ENCODE assay signal across 13 cellular contexts in the genomic region with DNA sequence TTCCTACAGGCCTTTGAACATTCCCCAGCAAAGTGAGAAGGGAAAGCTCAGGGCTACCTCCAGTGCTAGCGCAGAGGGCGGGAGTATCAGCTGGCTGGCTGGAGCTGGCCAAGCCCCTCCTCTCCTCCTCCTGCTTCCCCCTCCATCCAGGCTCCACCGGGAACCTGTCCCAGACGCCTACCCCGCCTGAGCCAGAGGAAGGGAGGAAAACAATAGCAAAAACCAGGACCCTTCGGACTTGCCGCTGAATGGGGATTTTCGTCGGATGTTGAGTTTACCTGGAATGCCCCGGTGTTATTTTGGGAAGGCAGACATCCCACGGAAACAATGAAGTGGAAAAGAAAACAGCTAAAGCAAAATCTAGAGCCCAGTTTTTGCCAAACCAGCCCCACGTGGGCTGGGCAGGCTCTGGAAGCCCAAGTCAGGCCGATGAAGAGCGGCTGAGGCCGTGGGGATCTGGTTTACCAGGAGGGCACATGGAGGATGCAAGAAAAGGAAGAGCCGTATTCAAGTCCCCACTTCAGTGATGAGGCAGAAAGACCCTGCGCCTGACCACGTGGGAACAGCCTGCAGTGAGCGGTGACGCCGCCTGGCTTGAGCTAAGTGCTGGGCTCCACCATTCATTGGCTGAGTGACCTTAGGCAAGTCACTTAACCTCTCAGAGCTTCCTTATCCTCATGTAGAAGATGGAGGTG.
DNase-seq lines count a peak whose midpoint lies in the region; ATAC-seq, FAIRE-seq and TF ChIP-seq lines count a peak whose summit lies in the region.
"Had no signal": no experiment of that assay in that cellular context is flagged by ENCODE, and none has a peak within 500 bp of the region (broad histone marks: within the 10 kb centered on the region; RNA-seq: fewer than 3 reads in every experiment).

No MANE protein-coding gene starts in this region.

- CTCF ChIA-PET in H1 (lab: Charles Lee; ENCODE audit: partially characterized antibody) = interaction anchor here (0.9 to 1.5 kb wide), 5 partner anchors 12 to 365 kb away, joined by 3 to 4 read pairs (median 3); no protein-coding TSS in a partner anchor

- intact Hi-C loops in kidney (cut with DNase I) (no loop called here), prostate gland (cut with DNase I) (no loop called here)

- no peak for TF ChIP-seq EP300 in H1 (IDR thresholded peaks at IDR 0.05; ENCODE audit: borderline replicate concordance in 1 of 2, low read depth in 2 of 2, low read length in 2 of 2)

- peak overlapping the region in 1 of 2 experiments; percentile 17; a peak in 1 of 4 replicates for H3K4me2 ChIP-seq in H1 (ENCODE audit: insufficient read depth in 1 of 2, low read depth in 2 of 2, low read length in 2 of 2)

- H3K56ac ChIP-seq in H1 (replicated peaks; ENCODE audit: insufficient read length, low read depth, low read length) = peak overlapping the region; percentile 42

- no peak overlapping the region for H2BK120ac ChIP-seq in H1 (replicated peaks; ENCODE audit: low read depth, low read length)

- H3K79me1 ChIP-seq in H1 (ENCODE audit: low read depth, low read length) = no peaks in the 10 kb centered on the region

- peak overlapping the region; percentile 24; the same call in 1 of the 2 replicates for H3K9ac ChIP-seq in ES-I3 (ENCODE audit: low read depth, low read length)
- H3K9ac ChIP-seq in H1 (replicated peaks in 1 of 4; ENCODE audit: extremely low read depth in 1 of 4, low read depth in 3 of 4, low read length in 3 of 4) = no peak overlapping the region
- H3K9ac ChIP-seq in kidney (ENCODE audit: low read length in 2 of 2) = peak overlapping the region in 1 of 2 donors; percentile 44

- H3K23ac ChIP-seq in H1 (ENCODE audit: insufficient read length) = no peak overlapping the region

- no peak for TF ChIP-seq RAD21 in H1 (IDR thresholded peaks at IDR 0.05 in 1 of 2, conservative IDR thresholded peaks at IDR 0.05 in 1 of 2; ENCODE audit: low read depth in 2 of 2, low read length in 2 of 2)

- no peak overlapping the region for H2BK5ac ChIP-seq in H1 (ENCODE audit: low read depth, low read length)

- no peak overlapping the region for H4K8ac ChIP-seq in H1 (ENCODE audit: extremely low read depth, insufficient read depth, low read length)

- H4K5ac ChIP-seq in H1 (ENCODE audit: insufficient read length, low read depth, low read length) = no peak overlapping the region

- WGBS in H1 (ENCODE audit: extremely low coverage in 1 of 2, insufficient coverage in 1 of 2, insufficient read length in 1 of 2, insufficient replicate concordance in 2 of 2, low coverage in 1 of 2, low lambda C conversion rate in 2 of 2, missing lambda C conversion rate in 1 of 2), 2 experiments = 66% methylated on average over 16 of the region's 21 CpGs; no CpG with 5 or more reads in 1 of the 2 experiments
- 31% methylated on average over 21 of the region's 21 CpGs for WGBS in prostate gland

- peaks cover 6% of the 10 kb centered on the region; the same call in 1 of the 2 replicates for H3K4me1 ChIP-seq in ES-I3 (ENCODE audit: insufficient read depth, low read length)
- H3K4me1 ChIP-seq in H1 (replicated peaks in 1 of 4; ENCODE audit: control insufficient read depth in 3 of 4, insufficient read depth in 4 of 4, low read length in 3 of 4) = peaks cover 0 to 5% (median 2%) of the 10 kb centered on the region in 4 experiments; a peak in 3 of 7 replicates
- peaks cover under 1 to 8% of the 10 kb centered on the region in 2 donors for H3K4me1 ChIP-seq in kidney (ENCODE audit: control insufficient read depth in 1 of 2, insufficient read depth in 1 of 2, low read depth in 1 of 2, low read length in 2 of 2)
- H3K4me1 ChIP-seq in prostate gland (replicated peaks) = no peaks in the 10 kb centered on the region

- POLR2A ChIA-PET in H1 (lab: Charles Lee; ENCODE audit: partially characterized antibody) = interaction anchor here (0.7 to 1.2 kb wide), 4 partner anchors 8 to 842 kb away, joined by 3 to 4 read pairs (median 4); no protein-coding TSS in a partner anchor

- H2BK20ac ChIP-seq in H1 (ENCODE audit: low read length) = no peak overlapping the region

- peak; percentile 13 to 55 for DNase-seq in H1 (ENCODE audit: low read depth in 1 of 2, low spot score in 2 of 2)
- peak; percentile 92 for DNase-seq in kidney
- DNase-seq in prostate gland (ENCODE audit: low spot score) = peak; percentile 10
- no peak for DNase-seq in NCI-H1105 (lab: John Stamatoyannopoulos, UW)
- no peak for DNase-seq in activated effector memory CD4-positive, alpha-beta T cell treated with Interleukin-2 at 50 U/mL for 16 hours
- DNase-seq in NCI-H524 (lab: John Stamatoyannopoulos, UW) = no peak
- DNase-seq: activated CD4-positive, CD25-positive, alpha-beta regulatory T cell treated with anti-CD3 and anti-CD28 coated beads, Interleukin-2, amount 50 U/mL, for 72 hours; AML-193; GDM1; MG63; SIG-M5 had no signal

- H3K4ac ChIP-seq in H1 (replicated peaks; ENCODE audit: insufficient read length, low read depth, low read length) = no peak overlapping the region

- no peaks in the 10 kb centered on the region for H3K79me2 ChIP-seq in H1 (ENCODE audit: control insufficient read depth in 1 of 2, insufficient read depth in 2 of 2, low read length in 2 of 2)

- no peak overlapping the region for H3K14ac ChIP-seq in H1 (ENCODE audit: insufficient read length)

- peaks cover 13% of the 10 kb centered on the region for H3K9me3 ChIP-seq in ES-I3 (ENCODE audit: control insufficient read depth, insufficient read depth, low read length)
- H3K9me3 ChIP-seq in H1 (ENCODE audit: insufficient read depth in 2 of 2, low read depth in 1 of 2, low read length in 1 of 2) = peaks cover 10 to 17% of the 10 kb centered on the region in 2 experiments; a peak in 2 of 4 replicates
- H3K9me3 ChIP-seq in kidney (ENCODE audit: control insufficient read depth in 1 of 2, low read length in 2 of 2) = no peaks in the 10 kb centered on the region
- H3K9me3 ChIP-seq in prostate gland = no peaks in the 10 kb centered on the region

- no peak overlapping the region for H3K4me3 ChIP-seq in H1 (ENCODE audit: extremely low read depth in 1 of 4, insufficient read depth in 2 of 4, low read depth in 3 of 4, low read length in 4 of 4)
- peak overlapping the region; percentile 53 to 59 for H3K4me3 ChIP-seq in kidney (ENCODE audit: low read length in 2 of 2)
- no peak overlapping the region for H3K4me3 ChIP-seq in prostate gland
- H3K4me3 ChIP-seq: MG63 had no signal

- H3K27me3 ChIP-seq in H1 (replicated peaks in 1 of 4; ENCODE audit: control insufficient read depth in 3 of 4, extremely low read depth in 1 of 4, insufficient read depth in 3 of 4, low read length in 3 of 4) (no peaks in the 10 kb centered on the region), prostate gland (replicated peaks; ENCODE audit: insufficient read depth) (no peaks in the 10 kb centered on the region)
- H3K27me3 ChIP-seq: MG63 had no signal

- H3K23me2 ChIP-seq in H1 (ENCODE audit: low read depth, low read length) = no peaks in the 10 kb centered on the region

- H2AK5ac ChIP-seq in H1 (ENCODE audit: low read depth, low read length) = no peak overlapping the region

- no peak for TF ChIP-seq CTCF in H1 (IDR thresholded peaks at IDR 0.05; ENCODE audit: control extremely low read depth in 1 of 3, insufficient read depth in 1 of 3, low read depth in 1 of 3, low read length in 3 of 3)
- no peak for TF ChIP-seq CTCF in kidney (IDR thresholded peaks at IDR 0.05; ENCODE audit: borderline replicate concordance, extremely low read depth, insufficient read depth)
- no peak for TF ChIP-seq CTCF in prostate gland (IDR thresholded peaks at IDR 0.05)

- no peak overlapping the region; the same call in 1 of the 2 replicates for H2BK15ac ChIP-seq in H1 (ENCODE audit: low read length)

- no peak for ATAC-seq in GM18520 (IDR thresholded peaks at IDR 0.05; ENCODE audit: unreplicated experiment)

- H3K36me3 ChIP-seq in ES-I3 (ENCODE audit: insufficient read depth, low read length) = no peaks in the 10 kb centered on the region
- no peaks in the 10 kb centered on the region for H3K36me3 ChIP-seq in H1 (ENCODE audit: control insufficient read depth in 2 of 4, insufficient read depth in 4 of 4, low read length in 3 of 4)
- H3K36me3 ChIP-seq in kidney (ENCODE audit: control insufficient read depth in 1 of 2, insufficient read depth in 2 of 2, low read length in 2 of 2) = no peaks in the 10 kb centered on the region
- no peaks in the 10 kb centered on the region for H3K36me3 ChIP-seq in prostate gland
- H3K36me3 ChIP-seq: MG63 had no signal

- H2BK12ac ChIP-seq in H1 (ENCODE audit: low read depth, low read length) = 0 out of 2 replicates have a peak overlapping the region, but pooled peaks have one; percentile 75

- H3K27ac ChIP-seq in H1 (ENCODE audit: low read depth, low read length) (no peak overlapping the region), kidney (ENCODE audit: low read depth in 2 of 2, low read length in 2 of 2) (peak overlapping the region; percentile 71 to 84), prostate gland (peak overlapping the region in 1 of 2 donors; percentile 22)

- FAIRE-seq in H1 (lab: Jason Lieb, UNC) (no peak), kidney (lab: Jason Lieb, UNC) (no peak)

- H4K91ac ChIP-seq in H1 (replicated peaks; ENCODE audit: insufficient read length, low read length) = no peak overlapping the region

- H2AFZ ChIP-seq in H1 (ENCODE audit: low read length) = peak overlapping the region; percentile 95

- H3K18ac ChIP-seq in H1 (ENCODE audit: extremely low read depth, low read length) = peak overlapping the region; percentile 32; the same call in 1 of the 2 replicates

- TF ChIP-seq POLR2A in H1 (IDR thresholded peaks at IDR 0.05; ENCODE audit: control extremely low read depth in 1 of 2, low read depth in 2 of 2, low read length in 2 of 2) = no peak
- TF ChIP-seq POLR2A in prostate gland (IDR thresholded peaks at IDR 0.05) = no peak

- H4K20me1 ChIP-seq in H1 (replicated peaks in 1 of 2; ENCODE audit: control insufficient read depth in 1 of 2, insufficient read depth in 2 of 2, low read length in 2 of 2) = no peaks in the 10 kb centered on the region

TF ChIP-seq in H1, 55 proteins besides CTCF, POLR2A, EP300 and RAD21:
- TF ChIP-seq, protein P1, sequence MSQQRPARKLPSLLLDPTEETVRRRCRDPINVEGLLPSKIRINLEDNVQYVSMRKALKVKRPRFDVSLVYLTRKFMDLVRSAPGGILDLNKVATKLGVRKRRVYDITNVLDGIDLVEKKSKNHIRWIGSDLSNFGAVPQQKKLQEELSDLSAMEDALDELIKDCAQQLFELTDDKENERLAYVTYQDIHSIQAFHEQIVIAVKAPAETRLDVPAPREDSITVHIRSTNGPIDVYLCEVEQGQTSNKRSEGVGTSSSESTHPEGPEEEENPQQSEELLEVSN (IDR thresholded peaks at IDR 0.05) = peak; percentile 79
- TF ChIP-seq TAF1 (IDR thresholded peaks at IDR 0.05; ENCODE audit: low read depth, low read length) (0 out of 2 replicates have a peak, but pooled peaks have one; percentile 7), CHD2 (IDR thresholded peaks at IDR 0.05; ENCODE audit: low read length) (no peak), RFX5 (IDR thresholded peaks at IDR 0.05; ENCODE audit: borderline replicate concordance, low read depth, low read length) (no peak)

Comparison
In these comparisons a context has a peak if more than half of its experiments do, and no peak if none do; other contexts are left out.
1. DNase-seq: peak in H1 (2 of 2), kidney (single experiment) and prostate gland (single experiment); none in NCI-H1105 (single experiment), activated effector memory CD4-positive, alpha-beta T cell treated with Interleukin-2 at 50 U/mL for 16 hours (single experiment) and NCI-H524 (0 of 2).
2. H3K4me3 ChIP-seq: peak in kidney (2 of 2); none in H1 (0 of 4) and prostate gland (0 of 2).